In genomic region chr6:68087399-68088133, GRCh38 we compare ENCODE assay signal across 11 cellular contexts.
DNase-seq lines count a peak whose midpoint lies in the region; ATAC-seq and TF ChIP-seq lines count a peak whose summit lies in the region.
"Had no signal": no experiment of that assay in that cellular context is flagged by ENCODE, and none has a peak within 500 bp of the region (broad histone marks: within the 10 kb centered on the region; RNA-seq: fewer than 3 reads in every experiment).

No MANE protein-coding gene starts in this region.

- no peak overlapping the region for H3K4me3 Mint-ChIP-seq in chondrocyte (ENCODE audit: unreplicated experiment)

- 97% methylated on average over 1 of the region's 1 CpG for WGBS in smooth muscle cell (ENCODE audit: low lambda C conversion rate)

- H3K79me2 ChIP-seq in smooth muscle cell (ENCODE audit: low read depth): no peaks in the 10 kb centered on the region

- H3K36me3 Mint-ChIP-seq in chondrocyte (ENCODE audit: low read depth): no peaks in the 10 kb centered on the region

- H3K4me1 Mint-ChIP-seq in chondrocyte (ENCODE audit: low read depth): no peaks in the 10 kb centered on the region

- peak overlapping the region; percentile 58 for H2AFZ ChIP-seq in smooth muscle cell (ENCODE audit: low read depth)

- TF ChIP-seq CTCF in smooth muscle cell (IDR thresholded peaks at IDR 0.05; ENCODE audit: borderline replicate concordance, insufficient read depth, poor library complexity, severe bottlenecking) (no peak), chondrocyte (IDR thresholded peaks at IDR 0.05) (no peak)

- no peaks in the 10 kb centered on the region for H4K20me1 ChIP-seq in smooth muscle cell (ENCODE audit: low read depth)

- H3K27ac ChIP-seq in smooth muscle cell (ENCODE audit: low read depth): no peak overlapping the region
- H3K27ac ChIP-seq: A549, neutrophil, transverse colon had no signal

- H3K27me3 Mint-ChIP-seq in chondrocyte (ENCODE audit: low read depth): peaks cover 6% of the 10 kb centered on the region

- no peaks in the 10 kb centered on the region for H3K9me3 ChIP-seq in smooth muscle cell (replicated peaks; ENCODE audit: low read depth)
- H3K9me3 ChIP-seq: A549, neutrophil, transverse colon had no signal

- H3K4me3 ChIP-seq in smooth muscle cell: no peak overlapping the region
- H3K4me3 ChIP-seq: A549, transverse colon had no signal

- H3K4me2 ChIP-seq in smooth muscle cell: no peak overlapping the region
- H3K4me2 ChIP-seq: A549 had no signal

- no peak overlapping the region for H3K9ac ChIP-seq in smooth muscle cell (ENCODE audit: low read depth)

- intact Hi-C loops in left ventricle myocardium superior (cut with micrococcal nuclease): no loop called here

- H3F3A ChIP-seq in smooth muscle cell (ENCODE audit: low read depth): no peaks in the 10 kb centered on the region

- no peaks in the 10 kb centered on the region for H3K4me1 ChIP-seq in smooth muscle cell (ENCODE audit: low read depth)
- H3K4me1 ChIP-seq: A549, transverse colon had no signal

- peak; percentile 67 for ATAC-seq in HG02970 (IDR thresholded peaks at IDR 0.05; ENCODE audit: low FRiP score, unreplicated experiment)
- ATAC-seq in left ventricle myocardium superior: no peak
- ATAC-seq: A549 had no signal

- H3K9me3 Mint-ChIP-seq in chondrocyte (ENCODE audit: low read depth): peaks cover 8% of the 10 kb centered on the region

- H3K36me3 ChIP-seq in smooth muscle cell (ENCODE audit: low read depth): no peaks in the 10 kb centered on the region
- H3K36me3 ChIP-seq: neutrophil, transverse colon had no signal

- DNase-seq in SKM-1 treated with dmso at 0.1 percent for 144 hours (lab: John Stamatoyannopoulos, UW; ENCODE audit: unreplicated experiment) (peak; percentile 35), SKM-1 (lab: John Stamatoyannopoulos, UW; ENCODE audit: unreplicated experiment) (no peak), NOMO-1 treated with DMSO at 0.1 percent for 48 hours (lab: John Stamatoyannopoulos, UW; ENCODE audit: unreplicated experiment) (peak; percentile 83), smooth muscle cell (lab: John Stamatoyannopoulos, UW; ENCODE audit: unreplicated experiment) (no peak), left ventricle myocardium superior (no peak), chondrocyte (ENCODE audit: low spot score) (no peak), RKO (ENCODE audit: low spot score) (no peak)
- DNase-seq: transverse colon had no signal

- H3K27ac Mint-ChIP-seq in chondrocyte (ENCODE audit: unreplicated experiment): no peak overlapping the region

- H3K27me3 ChIP-seq in smooth muscle cell (ENCODE audit: low read depth): no peaks in the 10 kb centered on the region
- H3K27me3 ChIP-seq: neutrophil, transverse colon had no signal

Comparison
In these comparisons a context has a peak if more than half of its experiments do, and no peak if none do; other contexts are left out.
1. DNase-seq: peak in SKM-1 treated with dmso at 0.1 percent for 144 hours (single experiment) and NOMO-1 treated with DMSO at 0.1 percent for 48 hours (single experiment); none in SKM-1 (single experiment), smooth muscle cell (single experiment), left ventricle myocardium superior (single experiment), chondrocyte (single experiment) and RKO (single experiment).